8 cellular contexts compared by ENCODE assay signal in genomic region chr9:97038909-97039781, GRCh38. TPM values are rescaled to one million over a fixed set of nuclear protein-coding genes. Genes with fewer than 3 reads are reported as not detected.
DNase-seq lines count a peak whose midpoint lies in the region; ATAC-seq, FAIRE-seq and TF ChIP-seq lines count a peak whose summit lies in the region.

Gene CTSV (minus strand): TSS chr9:97039142. CDS start chr9:97038043, 1,099 bp downstream.

- H4K91ac ChIP-seq in H1 (replicated peaks; ENCODE audit: insufficient read length, low read length), result peak within 1 kb of the TSS; percentile 15

- H3K18ac ChIP-seq in H1 (ENCODE audit: extremely low read depth, low read length), result peak within 1 kb of the TSS; percentile 87; the same call in 1 of the 2 replicates

- peak within 1 kb of the TSS; percentile 93 for H3K4me2 ChIP-seq in BLaER1
- H3K4me2 ChIP-seq in H1 (ENCODE audit: insufficient read depth in 1 of 2, low read depth in 2 of 2, low read length in 2 of 2), result peak within 1 kb of the TSS; percentile 82 to 90

- WGBS in H1 (ENCODE audit: extremely low coverage in 1 of 2, insufficient coverage in 1 of 2, insufficient read length in 1 of 2, insufficient replicate concordance in 2 of 2, low coverage in 1 of 2, low lambda C conversion rate in 2 of 2, missing lambda C conversion rate in 1 of 2), 2 experiments, result 3% methylated on average over 48 of the region's 60 CpGs; no CpG with 5 or more reads in 1 of the 2 experiments

- H2BK120ac ChIP-seq in H1 (replicated peaks; ENCODE audit: low read depth, low read length), result no peak within 1 kb of the TSS

- peak; percentile 92 for ATAC-seq in GM19397 (IDR thresholded peaks at IDR 0.05; ENCODE audit: unreplicated experiment)
- peak; percentile 88 for ATAC-seq in HG03558 (IDR thresholded peaks at IDR 0.05; ENCODE audit: extremely low read depth, unreplicated experiment)

- H3K79me1 ChIP-seq in H1 (ENCODE audit: low read depth, low read length), result peaks cover 5% of the 10 kb centered on the region

- peak; percentile 89 to 96 for TF ChIP-seq POLR2A in H1 (IDR thresholded peaks at IDR 0.05; ENCODE audit: control extremely low read depth in 1 of 2, low read depth in 2 of 2, low read length in 2 of 2)

- peak within 1 kb of the TSS; percentile 44 for H3K4ac ChIP-seq in H1 (replicated peaks; ENCODE audit: insufficient read length, low read depth, low read length)

- CTCF ChIA-PET in H1 (lab: Charles Lee; ENCODE audit: partially characterized antibody), result interaction anchor here (0.5 to 2.0 kb wide), 5 partner anchors 12 to 229 kb away, joined by 3 to 10 read pairs (median 3); no protein-coding TSS in a partner anchor

- TF ChIP-seq RAD21 in H1 (IDR thresholded peaks at IDR 0.05 in 1 of 2, conservative IDR thresholded peaks at IDR 0.05 in 1 of 2; ENCODE audit: low read depth in 2 of 2, low read length in 2 of 2), result peak in 1 of 2 experiments; percentile 9; a peak in 1 of 4 replicates

- no peak within 1 kb of the TSS for H3K23ac ChIP-seq in H1 (ENCODE audit: insufficient read length)

- H3K27ac ChIP-seq in BLaER1, result no peak within 1 kb of the TSS
- no peak within 1 kb of the TSS for H3K27ac ChIP-seq in H1 (ENCODE audit: low read depth, low read length)

- H3K9me3 ChIP-seq in BLaER1 (no peaks in the 10 kb centered on the region), H1 (ENCODE audit: insufficient read depth in 2 of 2, low read depth in 1 of 2, low read length in 1 of 2) (peaks cover 0 to 4% of the 10 kb centered on the region in 2 experiments; a peak in 2 of 4 replicates)

- H3K23me2 ChIP-seq in H1 (ENCODE audit: low read depth, low read length), result peaks cover 11% of the 10 kb centered on the region

- DNase-seq in NCI-H82 (lab: John Stamatoyannopoulos, UW), result peak; percentile 97
- peak; percentile 88 for DNase-seq in activated CD8-positive, alpha-beta memory T cell treated with anti-CD3 and anti-CD28 coated beads for 24 hours
- peak; percentile 83 to 96 for DNase-seq in H1 (ENCODE audit: low read depth in 1 of 2, low spot score in 2 of 2)
- peak; percentile 92 for DNase-seq in mesenteric fat pad (ENCODE audit: low spot score)
- DNase-seq in stimulated activated CD8-positive, alpha-beta memory T cell treated with anti-CD3 and anti-CD28 coated beads, Interleukin-12 subunit alpha, Interleukin-12 subunit beta, amount 100 ng/mL, for 4 hours (ENCODE audit: low read depth), result peak; percentile 53

- H3K9ac ChIP-seq in BLaER1, result peak within 1 kb of the TSS; percentile 63
- peak within 1 kb of the TSS; percentile 36 to 68 (median 53) for H3K9ac ChIP-seq in H1 (replicated peaks in 1 of 4; ENCODE audit: extremely low read depth in 1 of 4, low read depth in 3 of 4, low read length in 3 of 4)

- H3K4me3 ChIP-seq in BLaER1 (peak within 1 kb of the TSS; percentile 69), H1 (ENCODE audit: extremely low read depth in 1 of 4, insufficient read depth in 2 of 4, low read depth in 3 of 4, low read length in 4 of 4) (peak within 1 kb of the TSS; percentile 39 to 67 (median 62))

- peak within 1 kb of the TSS; percentile 68; the same call in 1 of the 2 replicates for H2BK5ac ChIP-seq in H1 (ENCODE audit: low read depth, low read length)

- H3K27me3 ChIP-seq in BLaER1 (peaks cover 7% of the 10 kb centered on the region; the same call in 1 of the 2 replicates), H1 (replicated peaks in 1 of 4; ENCODE audit: control insufficient read depth in 3 of 4, extremely low read depth in 1 of 4, insufficient read depth in 3 of 4, low read length in 3 of 4) (0 out of 7 replicates have a peak, but pooled peaks cover 0 to 3% (median 0%) of the 10 kb centered on the region in 4 experiments)

- H2AK5ac ChIP-seq in H1 (ENCODE audit: low read depth, low read length), result 0 out of 2 replicates have a peak within 1 kb of the TSS, but pooled peaks have one; percentile 88

- FAIRE-seq in H1 (lab: Jason Lieb, UNC), result no peak

- TF ChIP-seq CTCF in H1 (IDR thresholded peaks at IDR 0.05; ENCODE audit: control extremely low read depth in 1 of 3, insufficient read depth in 1 of 3, low read depth in 1 of 3, low read length in 3 of 3), result no peak

- no peak within 1 kb of the TSS for H2BK20ac ChIP-seq in H1 (ENCODE audit: low read length)

- H4K20me1 ChIP-seq in BLaER1, result no peaks in the 10 kb centered on the region
- H4K20me1 ChIP-seq in H1 (replicated peaks in 1 of 2; ENCODE audit: control insufficient read depth in 1 of 2, insufficient read depth in 2 of 2, low read length in 2 of 2), result peaks cover 0 to 9% of the 10 kb centered on the region in 2 experiments

- no peak for TF ChIP-seq EP300 in H1 (IDR thresholded peaks at IDR 0.05; ENCODE audit: borderline replicate concordance in 1 of 2, low read depth in 2 of 2, low read length in 2 of 2)

- no peaks in the 10 kb centered on the region for H3K36me3 ChIP-seq in BLaER1
- peaks cover 9 to 36% (median 22%) of the 10 kb centered on the region in 4 experiments for H3K36me3 ChIP-seq in H1 (ENCODE audit: control insufficient read depth in 2 of 4, insufficient read depth in 4 of 4, low read length in 3 of 4)

- peak within 1 kb of the TSS; percentile 53; the same call in 1 of the 2 replicates for H4K8ac ChIP-seq in H1 (ENCODE audit: extremely low read depth, insufficient read depth, low read length)

- peak within 1 kb of the TSS; percentile 44; the same call in 1 of the 2 replicates for H2BK12ac ChIP-seq in H1 (ENCODE audit: low read depth, low read length)

- H3K4me1 ChIP-seq in BLaER1, result peaks cover 7% of the 10 kb centered on the region; the same call in 1 of the 2 replicates
- peaks cover 0 to 12% (median 4%) of the 10 kb centered on the region in 4 experiments; a peak in 4 of 7 replicates for H3K4me1 ChIP-seq in H1 (replicated peaks in 1 of 4; ENCODE audit: control insufficient read depth in 3 of 4, insufficient read depth in 4 of 4, low read length in 3 of 4)

- H3K79me2 ChIP-seq in H1 (ENCODE audit: control insufficient read depth in 1 of 2, insufficient read depth in 2 of 2, low read length in 2 of 2), result peaks cover 0 to 21% of the 10 kb centered on the region in 2 experiments; a peak in 2 of 4 replicates

- 0 out of 2 replicates have a peak within 1 kb of the TSS, but pooled peaks have one; percentile 53 for H2AFZ ChIP-seq in H1 (ENCODE audit: low read length)

- peak within 1 kb of the TSS; percentile 75 for H4K5ac ChIP-seq in H1 (ENCODE audit: insufficient read length, low read depth, low read length)

- no peak within 1 kb of the TSS for H3K14ac ChIP-seq in H1 (ENCODE audit: insufficient read length)

- H2BK15ac ChIP-seq in H1 (ENCODE audit: low read length), result no peak within 1 kb of the TSS

- peak within 1 kb of the TSS; percentile 18 for H3K56ac ChIP-seq in H1 (replicated peaks; ENCODE audit: insufficient read length, low read depth, low read length)

- POLR2A ChIA-PET in H1 (lab: Charles Lee; ENCODE audit: partially characterized antibody), result interaction anchor here (0.6 to 4.0 kb wide), 17 partner anchors 7 to 184 kb away, joined by 3 to 22 read pairs (median 5); partner anchors contain the start of gene ZNF782

TF ChIP-seq in H1, 55 proteins besides CTCF, POLR2A, EP300 and RAD21 (continues in another document):
- no peak; the same call in 1 of the 2 replicates for TF ChIP-seq SP4 (IDR thresholded peaks at IDR 0.05; ENCODE audit: low read length)
- TF ChIP-seq SIRT6 (IDR thresholded peaks at IDR 0.05; ENCODE audit: low read length), result no peak
- no peak for TF ChIP-seq RFX5 (IDR thresholded peaks at IDR 0.05; ENCODE audit: borderline replicate concordance, low read depth, low read length)
- no peak for TF ChIP-seq BCL11A (IDR thresholded peaks at IDR 0.05; ENCODE audit: low read depth in 2 of 2, low read length in 2 of 2)
- peak; percentile 72 for TF ChIP-seq CREB1 (IDR thresholded peaks at IDR 0.05)
- TF ChIP-seq KDM1A (IDR thresholded peaks at IDR 0.05; ENCODE audit: borderline replicate concordance, low read length), result no peak
- TF ChIP-seq SP1 (IDR thresholded peaks at IDR 0.05; ENCODE audit: low read depth, low read length), result peak; percentile 89
- TF ChIP-seq CHD2 (IDR thresholded peaks at IDR 0.05; ENCODE audit: low read length), result no peak; the same call in 1 of the 2 replicates
- TF ChIP-seq GABPA (IDR thresholded peaks at IDR 0.05; ENCODE audit: borderline replicate concordance, insufficient read depth, low read length), result no peak
- no peak for TF ChIP-seq HDAC6 (IDR thresholded peaks at IDR 0.05; ENCODE audit: low read depth, low read length)
- TF ChIP-seq RBBP5 (IDR thresholded peaks at IDR 0.05; ENCODE audit: borderline replicate concordance, low read depth, low read length), result no peak
- TF ChIP-seq MAFK (IDR thresholded peaks at IDR 0.05; ENCODE audit: low read depth, low read length), result no peak
- TF ChIP-seq TAF7 (optimal IDR thresholded peaks at IDR 0.05; ENCODE audit: borderline replicate concordance, low read depth, low read length), result peak; percentile 83
- no peak for TF ChIP-seq CBX5 (IDR thresholded peaks at IDR 0.05; ENCODE audit: low read depth, low read length)
- TF ChIP-seq SIN3A (conservative IDR thresholded peaks at IDR 0.05 in 1 of 2, IDR thresholded peaks at IDR 0.05 in 1 of 2; ENCODE audit: low read depth in 1 of 2, low read length in 2 of 2), result no peak
- TF ChIP-seq SP2 (IDR thresholded peaks at IDR 0.05; ENCODE audit: low read length), result no peak
- TF ChIP-seq SRF (IDR thresholded peaks at IDR 0.05; ENCODE audit: low read depth, low read length), result no peak
- TF ChIP-seq CBX8 (IDR thresholded peaks at IDR 0.05; ENCODE audit: borderline replicate concordance, low read depth, low read length), result no peak
- 0 out of 2 replicates have a peak, but pooled peaks have one; percentile 15 for TF ChIP-seq BACH1 (IDR thresholded peaks at IDR 0.05; ENCODE audit: low read length)
- TF ChIP-seq, protein P1, sequence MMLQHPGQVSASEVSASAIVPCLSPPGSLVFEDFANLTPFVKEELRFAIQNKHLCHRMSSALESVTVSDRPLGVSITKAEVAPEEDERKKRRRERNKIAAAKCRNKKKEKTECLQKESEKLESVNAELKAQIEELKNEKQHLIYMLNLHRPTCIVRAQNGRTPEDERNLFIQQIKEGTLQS (IDR thresholded peaks at IDR 0.05; ENCODE audit: insufficient read depth, low read depth, low read length), result no peak
- no peak for TF ChIP-seq SAP30 (IDR thresholded peaks at IDR 0.05; ENCODE audit: insufficient read depth, insufficient replicate concordance, low read length)
- TF ChIP-seq CHD1 (IDR thresholded peaks at IDR 0.05; ENCODE audit: low read depth, low read length), result no peak

RNA-seq across cellular contexts. Expression of gene CTSV, which starts in this region (rescaled TPM):
- total RNA-seq in H1 (2021; fragmentation: NEBNext Ultra II Directional; extraction: Animal tissue kit (Norgen Biotek cat#: 25700)), result 113 and 114 TPM in 2 replicates
- 57.0 and 91.0 TPM in 2 replicates for polyA plus RNA-seq in H1 (2011; rRNA removed)
- 120 TPM for polyA plus RNA-seq in H1 (2011; cell fraction: cytosol; rRNA removed)
- polyA plus RNA-seq in H1 (2011; cell fraction: nucleus; rRNA removed), result 49.1 TPM
- 144 to 161 TPM (median 149 TPM) in 4 replicates for polyA plus RNA-seq in H1 (2012, experiment 1 of 2)
- polyA plus RNA-seq in H1 (2012, experiment 2 of 2), result 23.4 TPM
- polyA plus RNA-seq in H1 (2013, experiment 1 of 2), result 96.5 TPM
- polyA plus RNA-seq in H1 (2013, experiment 2 of 2), result 110 TPM
- polyA minus RNA-seq in H1 (2011; rRNA and poly(A)+ RNA removed), result 71.6 and 77.0 TPM in 2 replicates
- polyA minus RNA-seq in H1 (2011; cell fraction: cytosol; rRNA and poly(A)+ RNA removed), result 21.8 TPM
- polyA minus RNA-seq in H1 (2011; cell fraction: nucleus; rRNA and poly(A)+ RNA removed), result 36.7 TPM
- total RNA-seq in mesenteric fat pad, result 0.22 TPM

Comparison
In these comparisons a context has a peak if more than half of its experiments do, and no peak if none do; other contexts are left out.
1. RNA of gene CTSV (total RNA-seq): 113 to 114 TPM in H1; 0.22 TPM in mesenteric fat pad (single experiment); every median in the first group is over 10 times any median in the second.
2. Peak in DNase-seq in mesenteric fat pad; RNA of the gene not detected or under 1 TPM.
3. Peak in every context shown above with its lines, with median percentiles within 50 percentile points of each other: DNase-seq.